8 cellular contexts compared by ENCODE assay signal in genomic region chr2:101001713-101002561, GRCh38. TPM values are rescaled to one million over a fixed set of nuclear protein-coding genes. Genes with fewer than 3 reads are reported as not detected.
A peak's percentile ranks its signal among the peaks of the same experiment; 100 is the strongest.
DNase-seq lines count a peak whose midpoint lies in the region; ATAC-seq, FAIRE-seq and TF ChIP-seq lines count a peak whose summit lies in the region.

Gene RPL31, plus strand, starts transcription at chr2:101002289. Its CDS starts 413 bp downstream, at chr2:101002702.

- DNase-seq in NCI-H187 treated with DMSO at 0.1 percent for 48 hours (lab: John Stamatoyannopoulos, UW), result peak; percentile 40
- DNase-seq in anterior cingulate cortex (lab: John Stamatoyannopoulos, UW), result peak; percentile 79 to 97 (median 93)
- DNase-seq in right atrium auricular region (ENCODE audit: low spot score), result peak; percentile 98
- peak; percentile 97 to 99 for DNase-seq in psoas muscle
- DNase-seq in urothelium cell line (ENCODE audit: low spot score), result peak; percentile 99

- peak within 1 kb of the TSS; percentile 86 to 88 for H3K27ac ChIP-seq in right atrium auricular region
- peak within 1 kb of the TSS; percentile 93 for H3K27ac ChIP-seq in psoas muscle

- no peak for TF ChIP-seq CTCF in right atrium auricular region (IDR thresholded peaks at IDR 0.05)
- no peak for TF ChIP-seq CTCF in psoas muscle (IDR thresholded peaks at IDR 0.05)

- H3K4me1 ChIP-seq in right atrium auricular region (peaks cover 0 to 25% of the 10 kb centered on the region in 2 donors), psoas muscle (peaks cover 8% of the 10 kb centered on the region)

- intact Hi-C loops in T-helper 2 cell treated with Interferon-gamma antibody and Interleukin-4, amounts not matched to agents 100 ng/mL and 5 ng/mL, for 36 hours (cut with micrococcal nuclease), result loop anchor here (1.0 to 5.0 kb wide), 5 partner anchors 150 to 710 kb away; partner anchors contain the start of genes CNOT11, PDCL3, RNF149 and TBC1D8
- intact Hi-C loops in psoas muscle (cut with DNase I), result no loop called here

- ATAC-seq in GM18499 (IDR thresholded peaks at IDR 0.05; ENCODE audit: insufficient read depth, unreplicated experiment), result peak; percentile 95
- ATAC-seq in HG02943 (IDR thresholded peaks at IDR 0.05; ENCODE audit: low read depth, unreplicated experiment), result peak; percentile 95
- ATAC-seq in psoas muscle, result peak; percentile 91 to 96 (median 92)

- H3K4me3 ChIP-seq in right atrium auricular region (peak within 1 kb of the TSS; percentile 81 to 83), psoas muscle (peak within 1 kb of the TSS; percentile 99)

- H3K36me3 ChIP-seq in right atrium auricular region (peaks cover 41% of the 10 kb centered on the region), psoas muscle (ENCODE audit: insufficient read depth in 1 of 2, low read depth in 1 of 2) (peaks cover 13 to 43% of the 10 kb centered on the region in 2 donors)

- no peaks in the 10 kb centered on the region for H3K9me3 ChIP-seq in right atrium auricular region
- H3K9me3 ChIP-seq in psoas muscle, result no peaks in the 10 kb centered on the region

- H3K27me3 ChIP-seq in right atrium auricular region (no peaks in the 10 kb centered on the region), psoas muscle (ENCODE audit: insufficient read depth in 3 of 3, low read length in 2 of 3) (no peaks in the 10 kb centered on the region)

- peak; percentile 52 for FAIRE-seq in urothelium cell line (lab: Jason Lieb, UNC)

- WGBS in psoas muscle, 3 donors, result 6 to 7% (median 6%) methylated on average over 59 of the region's 59 CpGs

RNA-seq across cellular contexts. Expression of gene RPL31, which starts in this region (rescaled TPM):
- total RNA-seq in T-helper 2 cell treated with Interferon-gamma antibody and Interleukin-4, amounts not matched to agents 100 ng/mL and 5 ng/mL, for 36 hours, result 1,169 and 1,216 TPM in 2 replicates
- total RNA-seq in right atrium auricular region, result 100 to 1,000 TPM; 437 to 813 TPM
- total RNA-seq in psoas muscle, result 1,000 to 10,000 TPM in 1 of 4 donors, 100 to 1,000 TPM in 3; 718 to 1,227 (median 793) TPM
- 1,000 to 10,000 TPM; 2,383 to 3,893 (median 2,730) TPM for polyA plus RNA-seq in psoas muscle

Comparison
In these comparisons a context has a peak if more than half of its experiments do, and no peak if none do; other contexts are left out.
1. Peak in every context shown above with its lines: DNase-seq, ATAC-seq, H3K4me3 ChIP-seq and H3K27ac ChIP-seq.
2. DNase-seq: peak in every context shown above with its lines; median percentile 99 in urothelium cell line; 98 in right atrium auricular region; 98 in psoas muscle; 93 in anterior cingulate cortex; 40 in NCI-H187 treated with DMSO at 0.1 percent for 48 hours.